9 cellular contexts compared by ENCODE assay signal in the genomic region with DNA sequence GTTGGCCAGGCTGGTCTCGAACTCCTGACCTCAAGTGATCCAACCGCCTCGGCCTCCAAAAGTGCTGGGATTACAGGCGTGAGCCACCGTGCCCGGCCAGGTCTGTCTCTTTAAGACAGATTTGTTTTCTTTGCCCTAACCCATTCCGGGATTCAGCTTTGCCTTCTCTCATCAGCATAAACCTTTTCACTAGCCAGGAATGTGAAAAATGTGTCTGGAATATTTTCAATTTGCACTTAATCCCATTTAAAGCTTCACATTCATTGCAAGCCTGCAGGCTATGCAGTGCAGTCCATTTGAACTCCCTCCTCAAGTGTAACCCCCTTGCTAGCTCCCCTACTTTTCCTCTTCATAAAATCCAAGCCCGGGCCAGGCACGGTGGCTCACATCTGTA. TPM values are rescaled to one million over a fixed set of nuclear protein-coding genes. Genes with fewer than 3 reads are reported as not detected.
DNase-seq lines count a peak whose midpoint lies in the region; ATAC-seq, FAIRE-seq and TF ChIP-seq lines count a peak whose summit lies in the region.
"Had no signal": no experiment of that assay in that cellular context is flagged by ENCODE, and none has a peak within 500 bp of the region (broad histone marks: within the 10 kb centered on the region; RNA-seq: fewer than 3 reads in every experiment).

No MANE protein-coding gene starts in this region.

- no peaks in the 10 kb centered on the region for H3K27me3 Mint-ChIP-seq in activated naive CD8-positive, alpha-beta T cell treated with anti-CD3 and anti-CD28 coated beads for 36 hours

- no peaks in the 10 kb centered on the region for H3K36me3 ChIP-seq in ACC112 (ENCODE audit: insufficient read depth, low read length)
- no peaks in the 10 kb centered on the region; the same call in 1 of the 2 replicates for H3K36me3 ChIP-seq in H7 (replicated peaks; ENCODE audit: control insufficient read depth, insufficient read depth, low read length)
- no peaks in the 10 kb centered on the region for H3K36me3 ChIP-seq in keratinocyte (ENCODE audit: control insufficient read depth in 2 of 2, extremely low read depth in 1 of 2, insufficient read depth in 2 of 2, low read length in 2 of 2)

- no peak overlapping the region for H3K9ac ChIP-seq in keratinocyte (ENCODE audit: control insufficient read depth, extremely low read depth, insufficient read depth, low read length)

- H3K4me3 ChIP-seq in ACC112 (ENCODE audit: low read depth, low read length) (0 out of 2 replicates have a peak overlapping the region, but pooled peaks have one; percentile 86), H7 (ENCODE audit: insufficient read depth, low read depth, low read length) (peak overlapping the region; percentile 23; the same call in 1 of the 2 replicates), keratinocyte (ENCODE audit: control insufficient read depth in 2 of 3, extremely low read depth in 1 of 3, insufficient read depth in 2 of 3, low read depth in 1 of 3, low read length in 3 of 3) (no peak overlapping the region)

- no peak overlapping the region for H3K27ac ChIP-seq in ACC112 (ENCODE audit: low read depth, low read length)
- H3K27ac ChIP-seq in keratinocyte (ENCODE audit: control insufficient read depth, insufficient read depth, low read length): no peak overlapping the region

- H3K4me3 Mint-ChIP-seq in activated naive CD8-positive, alpha-beta T cell treated with anti-CD3 and anti-CD28 coated beads for 36 hours: peak overlapping the region; percentile 93

- FAIRE-seq in keratinocyte (lab: Jason Lieb, UNC): no peak

- H3K4me1 ChIP-seq in ACC112 (ENCODE audit: control insufficient read depth, insufficient read depth, low read length, unreplicated experiment) (no peaks in the 10 kb centered on the region), keratinocyte (ENCODE audit: control insufficient read depth, extremely low read depth, insufficient read depth, low read length) (peaks cover 4% of the 10 kb centered on the region)

- no peaks in the 10 kb centered on the region for H3K9me1 ChIP-seq in keratinocyte (ENCODE audit: control insufficient read depth, extremely low read depth, insufficient read depth, low read length)

- H3K4me2 ChIP-seq in keratinocyte (ENCODE audit: control insufficient read depth, extremely low read depth, insufficient read depth, low read depth, low read length): peak overlapping the region; percentile 12

- peak overlapping the region; percentile 77 for H3K27ac Mint-ChIP-seq in activated naive CD8-positive, alpha-beta T cell treated with anti-CD3 and anti-CD28 coated beads for 36 hours

- H2AFZ ChIP-seq in ACC112 (ENCODE audit: low read length, unreplicated experiment): no peak overlapping the region
- no peak overlapping the region for H2AFZ ChIP-seq in keratinocyte (ENCODE audit: control insufficient read depth, low read length)

- H3K79me2 ChIP-seq in ACC112 (ENCODE audit: control insufficient read depth, insufficient read depth, low read length, unreplicated experiment) (no peaks in the 10 kb centered on the region), keratinocyte (ENCODE audit: control insufficient read depth, insufficient read depth, low read length) (no peaks in the 10 kb centered on the region)

- peaks cover 5% of the 10 kb centered on the region for H3K36me3 Mint-ChIP-seq in activated naive CD8-positive, alpha-beta T cell treated with anti-CD3 and anti-CD28 coated beads for 36 hours

- dilution Hi-C loops in keratinocyte (cut with MboI; ENCODE audit: extremely low pct_ligation_motif_present, low sequenced_read_pairs): no loop called here

- peaks cover 2% of the 10 kb centered on the region for H3K9me3 Mint-ChIP-seq in activated naive CD8-positive, alpha-beta T cell treated with anti-CD3 and anti-CD28 coated beads for 36 hours

- DNase-seq in H7: no peak
- DNase-seq in activated naive CD8-positive, alpha-beta T cell treated with anti-CD3 and anti-CD28 coated beads for 36 hours: no peak
- no peak for DNase-seq in keratinocyte (ENCODE audit: low read depth, low spot score)
- DNase-seq in NCI-H524 (lab: John Stamatoyannopoulos, UW): no peak
- no peak for DNase-seq in GDM1 (lab: John Stamatoyannopoulos, UW)
- no peak for DNase-seq in SK-N-DZ (ENCODE audit: low spot score)
- DNase-seq: activated gamma-delta T cell had no signal

- no peak for ATAC-seq in GM21515 (IDR thresholded peaks at IDR 0.05; ENCODE audit: unreplicated experiment)

- no peaks in the 10 kb centered on the region for H3K9me3 ChIP-seq in keratinocyte (ENCODE audit: control insufficient read depth, low read depth, low read length)

- H3K27me3 ChIP-seq in ACC112 (ENCODE audit: insufficient read depth, low read length) (no peaks in the 10 kb centered on the region), H7 (ENCODE audit: control insufficient read depth, insufficient read depth, low read length) (no peaks in the 10 kb centered on the region), keratinocyte (ENCODE audit: control insufficient read depth, extremely low read depth, insufficient read depth, low read length) (no peaks in the 10 kb centered on the region)

- H4K20me1 ChIP-seq in keratinocyte (ENCODE audit: control insufficient read depth, extremely low read depth, insufficient read depth, low read length): no peaks in the 10 kb centered on the region

- peaks cover 8% of the 10 kb centered on the region for H3K4me1 Mint-ChIP-seq in activated naive CD8-positive, alpha-beta T cell treated with anti-CD3 and anti-CD28 coated beads for 36 hours

- no peak for TF ChIP-seq CTCF in keratinocyte (optimal IDR thresholded peaks at IDR 0.05 in 1 of 3, IDR thresholded peaks at IDR 0.05 in 1 of 3, conservative IDR thresholded peaks at IDR 0.05 in 1 of 3; ENCODE audit: extremely low read depth in 1 of 3, insufficient read depth in 2 of 3, low read length in 3 of 3)

RNA-seq across cellular contexts. Expression of a gene that starts 0.9 kb away (rescaled TPM):
- 127 and 173 TPM in 2 replicates for total RNA-seq in H7 (2014; rRNA removed; shearing (Covaris generic))
- 10 to 100 TPM; 48.9 to 49.2 TPM for total RNA-seq in activated naive CD8-positive, alpha-beta T cell treated with anti-CD3 and anti-CD28 coated beads for 36 hours
- polyA plus RNA-seq in keratinocyte: 11.1 to 19.9 TPM (median 11.5 TPM) in 3 replicates
- polyA plus RNA-seq in keratinocyte (2011; ENCODE audit: low read depth): 0.42 TPM
- polyA plus RNA-seq in keratinocyte (2011; cell fraction: cytosol; rRNA removed): 4.4 and 26.3 TPM in 2 replicates
- 5.1 and 8.9 TPM in 2 replicates for polyA plus RNA-seq in keratinocyte (2011; cell fraction: nucleus; rRNA removed)
- 8.8 and 35.2 TPM in 2 replicates for polyA plus RNA-seq in keratinocyte (2012; ENCODE audit: low replicate concordance)
- polyA minus RNA-seq in keratinocyte: 0.99 to 5.4 TPM (median 1.5 TPM) in 3 replicates
- 51.8 TPM for polyA minus RNA-seq in keratinocyte (2011; cell fraction: cytosol; rRNA and poly(A)+ RNA removed)
- 5.1 and 8.3 TPM in 2 replicates for polyA minus RNA-seq in keratinocyte (2011; cell fraction: nucleus; rRNA and poly(A)+ RNA removed)
- 109 and 113 TPM in 2 replicates for polyA plus RNA-seq in SK-N-DZ (2014; cell fraction: cytosol; rRNA removed)
- polyA plus RNA-seq in SK-N-DZ (2014; cell fraction: nucleus; rRNA removed): 54.3 and 58.0 TPM in 2 replicates

RNA-seq across cellular contexts. Expression of a gene that starts 29.7 kb away (rescaled TPM):
- total RNA-seq in H7 (2014; rRNA removed; shearing (Covaris generic)): 3.2 and 6.1 TPM in 2 replicates
- total RNA-seq in activated naive CD8-positive, alpha-beta T cell treated with anti-CD3 and anti-CD28 coated beads for 36 hours: under 1 TPM; 0.52 to 0.91 TPM
- polyA plus RNA-seq in keratinocyte: 0.42 to 0.81 TPM (median 0.42 TPM) in 3 replicates
- polyA plus RNA-seq in keratinocyte (2011; ENCODE audit: low read depth): not detected
- 0.22 and 1.1 TPM in 2 replicates for polyA plus RNA-seq in keratinocyte (2011; cell fraction: cytosol; rRNA removed)
- polyA plus RNA-seq in keratinocyte (2011; cell fraction: nucleus; rRNA removed): 0.34 and 0.44 TPM in 2 replicates
- 0.83 and 1.9 TPM in 2 replicates for polyA plus RNA-seq in keratinocyte (2012; ENCODE audit: low replicate concordance)
- 0.53 to 2.2 TPM in 2 of 3 replicates, not detected in the other for polyA minus RNA-seq in keratinocyte
- 3.3 TPM for polyA minus RNA-seq in keratinocyte (2011; cell fraction: cytosol; rRNA and poly(A)+ RNA removed)
- polyA minus RNA-seq in keratinocyte (2011; cell fraction: nucleus; rRNA and poly(A)+ RNA removed): 0.95 TPM in 1 of 2 replicates, not detected in the other
- polyA plus RNA-seq in SK-N-DZ (2014; cell fraction: cytosol; rRNA removed): 0.72 and 0.76 TPM in 2 replicates
- 0.98 TPM in 1 of 2 replicates, not detected in the other for polyA plus RNA-seq in SK-N-DZ (2014; cell fraction: nucleus; rRNA removed)

Comparison
In these comparisons a context has a peak if more than half of its experiments do, and no peak if none do; other contexts are left out.
1. H3K4me3 ChIP-seq: peak in ACC112 (single experiment) and H7 (single experiment); none in keratinocyte (0 of 3).